8 cellular contexts compared by ENCODE assay signal in genomic region chr1:237814319-237814924, GRCh38.
DNase-seq lines count a peak whose midpoint lies in the region; ATAC-seq and TF ChIP-seq lines count a peak whose summit lies in the region.

No MANE protein-coding gene starts in this region.

- no peaks in the 10 kb centered on the region for H3K36me3 ChIP-seq in Caco-2 (ENCODE audit: control insufficient read depth, insufficient read depth, low read length)
- no peaks in the 10 kb centered on the region for H3K36me3 ChIP-seq in CD8-positive, alpha-beta memory T cell (ENCODE audit: insufficient read depth, low read length)

- no TSS peak for BruUV-seq in Caco-2 (replicated peaks; lab: Mats Ljungman, UMichigan)

- ATAC-seq in HG03354 (IDR thresholded peaks at IDR 0.05; ENCODE audit: poor library complexity, severe bottlenecking, unreplicated experiment), result peak; percentile 48
- ATAC-seq in SK-N-SH treated with all-trans-retinoic acid at 6 μM for 48 hours, result peak; percentile 62
- no peak for ATAC-seq in HG03135 (IDR thresholded peaks at IDR 0.05; ENCODE audit: unreplicated experiment)
- no peak for ATAC-seq in GM19452 (IDR thresholded peaks at IDR 0.05; ENCODE audit: unreplicated experiment)
- no peak for ATAC-seq in GM21447 (IDR thresholded peaks at IDR 0.05; ENCODE audit: unreplicated experiment)

- no peak overlapping the region for H3K27ac Mint-ChIP-seq in Caco-2 (ENCODE audit: unreplicated experiment)
- H3K27ac Mint-ChIP-seq in CD8-positive, alpha-beta memory T cell, result no peak overlapping the region

- no peaks in the 10 kb centered on the region for H3K4me1 ChIP-seq in Caco-2
- H3K4me1 ChIP-seq in CD8-positive, alpha-beta memory T cell (ENCODE audit: insufficient read depth, low read length), result no peaks in the 10 kb centered on the region

- H3K4me3 ChIP-seq in Caco-2 (ENCODE audit: low read depth, low read length), result no peak overlapping the region
- no peak overlapping the region for H3K4me3 ChIP-seq in CD8-positive, alpha-beta memory T cell (ENCODE audit: low read length)

- POLR2A ChIA-PET in Caco-2 (lab: Charles Lee), result no interaction called here
- POLR2A ChIA-PET in CD8-positive, alpha-beta memory T cell (lab: Charles Lee), result no interaction called here

- no peaks in the 10 kb centered on the region for H3K4me1 Mint-ChIP-seq in Caco-2 (ENCODE audit: low read depth, unreplicated experiment)
- H3K4me1 Mint-ChIP-seq in CD8-positive, alpha-beta memory T cell, result peaks cover 0 to 11% (median 9%) of the 10 kb centered on the region in 3 donors

- intact Hi-C loops in Caco-2 (cut with micrococcal nuclease; ENCODE audit: unreplicated experiment), result no loop called here

- no peaks in the 10 kb centered on the region for H3K9me3 Mint-ChIP-seq in Caco-2 (ENCODE audit: unreplicated experiment)
- no peaks in the 10 kb centered on the region for H3K9me3 Mint-ChIP-seq in CD8-positive, alpha-beta memory T cell

- no peaks in the 10 kb centered on the region for H3K9me3 ChIP-seq in Caco-2
- no peaks in the 10 kb centered on the region for H3K9me3 ChIP-seq in CD8-positive, alpha-beta memory T cell (ENCODE audit: low read length)

- peaks cover 5% of the 10 kb centered on the region for H3K36me3 Mint-ChIP-seq in Caco-2 (ENCODE audit: insufficient read depth, unreplicated experiment)
- H3K36me3 Mint-ChIP-seq in CD8-positive, alpha-beta memory T cell, result no peaks in the 10 kb centered on the region

- no peak overlapping the region for H3K4me3 Mint-ChIP-seq in Caco-2 (ENCODE audit: unreplicated experiment)
- no peak overlapping the region for H3K4me3 Mint-ChIP-seq in CD8-positive, alpha-beta memory T cell

- no peak overlapping the region for H3K27ac ChIP-seq in CD8-positive, alpha-beta memory T cell (ENCODE audit: low read depth, low read length)

- DNase-seq in Caco-2, result no peak
- DNase-seq in iris pigment epithelial cell (ENCODE audit: low read depth), result peak; percentile 26
- DNase-seq in CD8-positive, alpha-beta memory T cell, result no peak

- H3K27me3 Mint-ChIP-seq in Caco-2 (ENCODE audit: insufficient read depth, unreplicated experiment), result peaks cover 7% of the 10 kb centered on the region
- peaks cover 0 to 2% of the 10 kb centered on the region in 2 donors for H3K27me3 Mint-ChIP-seq in CD8-positive, alpha-beta memory T cell

- peak; percentile 44 to 54 for TF ChIP-seq CTCF in Caco-2 (IDR thresholded peaks at IDR 0.05; ENCODE audit: insufficient read depth in 1 of 2, low read depth in 1 of 2, low read length in 1 of 2, severe bottlenecking in 1 of 2, unreplicated experiment in 1 of 2)

- no peaks in the 10 kb centered on the region for H3K27me3 ChIP-seq in Caco-2 (replicated peaks; ENCODE audit: control insufficient read depth, insufficient read depth, low read length)
- H3K27me3 ChIP-seq in CD8-positive, alpha-beta memory T cell (ENCODE audit: insufficient read depth, low read length, poor library complexity, severe bottlenecking), result no peaks in the 10 kb centered on the region

- CTCF ChIA-PET in Caco-2 (lab: Charles Lee), result no interaction called here
- CTCF ChIA-PET in CD8-positive, alpha-beta memory T cell (lab: Charles Lee), result no interaction called here

TF ChIP-seq in SK-N-SH treated with all-trans-retinoic acid at 6 μM for 48 hours, 23 proteins besides CTCF, POLR2A, EP300 and RAD21:
- no peak for TF ChIP-seq ARNTL (CRISPR knock-in tag; IDR thresholded peaks at IDR 0.05; ENCODE audit: borderline replicate concordance, low read depth)
- no peak for TF ChIP-seq CSDC2 (CRISPR knock-in tag; IDR thresholded peaks at IDR 0.05)
- no peak for TF ChIP-seq GLIS3 (CRISPR knock-in tag; IDR thresholded peaks at IDR 0.05)
- TF ChIP-seq ZNF565 (CRISPR knock-in tag; conservative IDR thresholded peaks at IDR 0.05; ENCODE audit: low read depth), result no peak
- TF ChIP-seq OSR1 (CRISPR knock-in tag; IDR thresholded peaks at IDR 0.05), result no peak
- no peak for TF ChIP-seq BACH2 (CRISPR knock-in tag; IDR thresholded peaks at IDR 0.05; ENCODE audit: borderline replicate concordance)
- TF ChIP-seq CREB5 (CRISPR knock-in tag; IDR thresholded peaks at IDR 0.05; ENCODE audit: low read depth), result no peak
- no peak for TF ChIP-seq SNAI2 (CRISPR knock-in tag; IDR thresholded peaks at IDR 0.05)
- no peak for TF ChIP-seq ZFP3 (CRISPR knock-in tag; IDR thresholded peaks at IDR 0.05)

Comparison
In these comparisons a context has a peak if more than half of its experiments do, and no peak if none do; other contexts are left out.
1. ATAC-seq: peak in HG03354 (single experiment) and SK-N-SH treated with all-trans-retinoic acid at 6 μM for 48 hours (single experiment); none in HG03135 (single experiment), GM19452 (single experiment) and GM21447 (single experiment).